ENCODE assay signal across 11 cellular contexts in the genomic region with DNA sequence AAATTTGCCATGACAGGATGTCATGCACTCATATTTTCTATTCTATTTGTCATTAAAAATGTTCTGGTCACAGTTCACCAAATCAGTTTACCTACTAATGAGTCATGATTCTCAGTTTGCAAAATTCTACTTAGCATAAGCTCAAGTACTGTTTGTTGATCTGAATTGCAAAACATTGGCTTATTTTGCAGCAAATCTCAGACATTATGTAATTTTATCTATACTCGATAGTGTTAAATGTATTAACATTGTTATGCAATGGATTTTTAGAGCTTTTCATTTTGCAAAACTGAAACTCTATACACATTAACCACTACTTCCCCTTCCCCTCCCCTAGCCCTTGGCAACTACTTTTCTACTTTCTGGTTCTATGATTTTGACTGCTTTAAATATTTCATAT.
A peak's percentile ranks its signal among the peaks of the same experiment; 100 is the strongest.
DNase-seq lines count a peak whose midpoint lies in the region; ATAC-seq and TF ChIP-seq lines count a peak whose summit lies in the region.
"Had no signal": no experiment of that assay in that cellular context is flagged by ENCODE, and none has a peak within 500 bp of the region (broad histone marks: within the 10 kb centered on the region; RNA-seq: fewer than 3 reads in every experiment).

No MANE protein-coding gene starts in this region.

- no peaks in the 10 kb centered on the region for H3K27me3 Mint-ChIP-seq in CD4-positive, alpha-beta T cell
- no peaks in the 10 kb centered on the region for H3K27me3 Mint-ChIP-seq in activated naive CD8-positive, alpha-beta T cell treated with anti-CD3 and anti-CD28 coated beads for 36 hours

- H3K9me3 Mint-ChIP-seq in CD4-positive, alpha-beta T cell = peaks cover 3% of the 10 kb centered on the region
- peaks cover 21% of the 10 kb centered on the region for H3K9me3 Mint-ChIP-seq in activated naive CD8-positive, alpha-beta T cell treated with anti-CD3 and anti-CD28 coated beads for 36 hours

- no peaks in the 10 kb centered on the region for H3K9me3 ChIP-seq in CD4-positive, alpha-beta T cell (ENCODE audit: control insufficient read depth, low read length)
- H3K9me3 ChIP-seq in psoas muscle = no peaks in the 10 kb centered on the region
- H3K9me3 ChIP-seq: Caco-2 had no signal

- H3K4me1 Mint-ChIP-seq in CD4-positive, alpha-beta T cell (ENCODE audit: low read depth) = peaks cover 80% of the 10 kb centered on the region
- H3K4me1 Mint-ChIP-seq in activated naive CD8-positive, alpha-beta T cell treated with anti-CD3 and anti-CD28 coated beads for 36 hours = peaks cover 58% of the 10 kb centered on the region

- H3K4me1 ChIP-seq in psoas muscle = no peaks in the 10 kb centered on the region
- H3K4me1 ChIP-seq: Caco-2 had no signal

- H3K4me3 Mint-ChIP-seq in CD4-positive, alpha-beta T cell = peak overlapping the region; percentile 32
- H3K4me3 Mint-ChIP-seq in activated naive CD8-positive, alpha-beta T cell treated with anti-CD3 and anti-CD28 coated beads for 36 hours = no peak overlapping the region

- ATAC-seq in CD4-positive, alpha-beta T cell (ENCODE audit: poor library complexity) = peak; percentile 24
- ATAC-seq in GM19438 (IDR thresholded peaks at IDR 0.05; ENCODE audit: low read depth, unreplicated experiment) = peak; percentile 57
- ATAC-seq in HG03460 (IDR thresholded peaks at IDR 0.05; ENCODE audit: unreplicated experiment) = peak; percentile 66
- ATAC-seq in psoas muscle = no peak

- WGBS in psoas muscle, 3 donors = 54 to 82% (median 65%) methylated on average over 1 of the region's 1 CpG

- H3K27ac ChIP-seq in CD4-positive, alpha-beta T cell (ENCODE audit: low read depth, low read length) = peak overlapping the region; percentile 41
- H3K27ac ChIP-seq in psoas muscle = no peak overlapping the region

- no peaks in the 10 kb centered on the region for H3K36me3 ChIP-seq in psoas muscle (ENCODE audit: insufficient read depth in 1 of 2, low read depth in 1 of 2)

- DNase-seq in CD4-positive, alpha-beta T cell = no peak
- no peak for DNase-seq in activated naive CD8-positive, alpha-beta T cell treated with anti-CD3 and anti-CD28 coated beads for 36 hours
- DNase-seq in psoas muscle (no peak), head of caudate nucleus (no peak), NCI-H446 (lab: John Stamatoyannopoulos, UW) (no peak), midbrain (lab: John Stamatoyannopoulos, UW) (no peak)
- DNase-seq: activated CD4-positive, CD25-positive, alpha-beta regulatory T cell treated with anti-CD3 and anti-CD28 coated beads, Interleukin-2, amount 50 U/mL, for 72 hours; Caco-2; NCI-H774 had no signal

- POLR2A ChIA-PET in CD4-positive, alpha-beta T cell (lab: Charles Lee) = interaction anchor here (0.8 to 1.6 kb wide), 10 partner anchors 9 to 1204 kb away, joined by 3 to 7 read pairs (median 3); no protein-coding TSS in a partner anchor

- no peak for TF ChIP-seq CTCF in CD4-positive, alpha-beta T cell (IDR thresholded peaks at IDR 0.05)
- no peak for TF ChIP-seq CTCF in psoas muscle (IDR thresholded peaks at IDR 0.05)

- CTCF ChIA-PET in CD4-positive, alpha-beta T cell (lab: Charles Lee) = interaction anchor here (0.7 to 1.5 kb wide), 2 partner anchors 51 to 93 kb away, joined by 3 to 5 read pairs; no protein-coding TSS in a partner anchor

- H3K27ac Mint-ChIP-seq in CD4-positive, alpha-beta T cell = peak overlapping the region; percentile 96
- H3K27ac Mint-ChIP-seq in activated naive CD8-positive, alpha-beta T cell treated with anti-CD3 and anti-CD28 coated beads for 36 hours = peak overlapping the region; percentile 76

- H3K27me3 ChIP-seq in CD4-positive, alpha-beta T cell (ENCODE audit: control insufficient read depth, insufficient read depth, low read length) = no peaks in the 10 kb centered on the region
- peaks cover 0 to 3% (median 0%) of the 10 kb centered on the region in 3 donors for H3K27me3 ChIP-seq in psoas muscle (ENCODE audit: insufficient read depth in 3 of 3, low read length in 2 of 3)

- H3K4me3 ChIP-seq in psoas muscle = no peak overlapping the region

- intact Hi-C loops in CD4-positive, alpha-beta T cell (cut with DNase I, micrococcal nuclease) = loop anchor here in 1 of 2 experiments (5.0 kb wide), 1 partner anchor 213 kb away; the partner anchor contains the start of gene ZFP64
- intact Hi-C loops in psoas muscle (cut with DNase I) = no loop called here
- intact Hi-C loops in head of caudate nucleus (cut with DNase I) = no loop called here

- H3K36me3 Mint-ChIP-seq in CD4-positive, alpha-beta T cell (ENCODE audit: low read depth) = peaks cover 22% of the 10 kb centered on the region
- H3K36me3 Mint-ChIP-seq in activated naive CD8-positive, alpha-beta T cell treated with anti-CD3 and anti-CD28 coated beads for 36 hours = peaks cover 15% of the 10 kb centered on the region

Comparison
In these comparisons a context has a peak if more than half of its experiments do, and no peak if none do; other contexts are left out.
1. ATAC-seq: peak in CD4-positive, alpha-beta T cell (single experiment), GM19438 (single experiment) and HG03460 (single experiment); none in psoas muscle (0 of 4).